Comparison of ENCODE assay signal across 16 cellular contexts in the genomic region with DNA sequence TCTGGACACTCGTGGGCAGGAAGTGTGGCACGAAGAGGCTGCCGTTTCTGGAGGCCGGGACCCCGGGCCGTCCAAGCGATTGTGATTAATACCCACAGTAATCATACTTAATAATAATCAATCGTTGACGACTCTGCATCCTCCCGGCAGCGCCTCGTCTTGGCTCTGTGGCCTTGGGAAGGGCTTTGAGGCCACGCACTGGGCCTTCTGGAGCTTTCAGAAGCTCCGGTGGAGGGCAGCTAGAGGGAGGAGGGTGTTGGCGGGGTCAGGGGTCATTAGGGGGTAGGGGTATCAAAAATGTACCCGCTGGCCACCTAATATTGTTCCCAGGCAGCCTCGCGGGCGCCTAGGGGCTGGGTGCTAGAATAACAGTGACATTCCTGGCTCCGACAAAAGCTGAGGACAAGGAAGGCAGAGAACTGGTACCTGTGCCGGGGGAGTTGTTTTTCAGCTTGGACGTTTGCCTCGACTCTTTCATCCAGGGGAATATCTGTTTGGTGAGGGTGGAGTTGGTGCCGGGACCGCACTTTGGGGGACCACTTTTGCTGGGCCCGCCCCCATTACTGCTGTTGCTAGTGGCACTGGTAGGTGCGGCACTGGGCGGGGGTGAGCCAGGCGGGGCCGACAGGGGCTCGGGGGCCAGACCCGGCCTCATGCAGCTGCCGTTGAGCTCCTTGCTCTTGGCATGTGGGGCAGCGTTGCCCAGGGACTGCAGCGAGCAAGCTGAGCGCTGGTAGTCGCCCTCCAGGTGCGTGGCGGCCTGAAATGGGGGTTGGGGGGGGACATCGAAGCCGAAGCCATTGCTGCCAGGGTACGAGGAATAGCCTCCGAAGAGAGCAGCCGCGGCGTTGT. TPM values are rescaled to one million over a fixed set of nuclear protein-coding genes. Genes with fewer than 3 reads are reported as not detected.
DNase-seq lines count a peak whose midpoint lies in the region; ATAC-seq, FAIRE-seq and TF ChIP-seq lines count a peak whose summit lies in the region.
"Had no signal": no experiment of that assay in that cellular context is flagged by ENCODE, and none has a peak within 500 bp of the region (broad histone marks: within the 10 kb centered on the region; RNA-seq: fewer than 3 reads in every experiment).

No MANE protein-coding gene starts in this region.

- H3K4me1 ChIP-seq in SK-N-SH (ENCODE audit: control insufficient read depth in 1 of 2, insufficient read depth in 2 of 2, low read depth in 1 of 2, low read length in 1 of 2) (no peaks in the 10 kb centered on the region), mammary epithelial cell (ENCODE audit: insufficient read depth, low read length) (peaks cover 22% of the 10 kb centered on the region), lower lobe of right lung (peaks cover 8% of the 10 kb centered on the region), transverse colon (peaks cover 12 to 82% (median 42%) of the 10 kb centered on the region in 4 donors), small intestine (ENCODE audit: control insufficient read depth in 2 of 2, insufficient read depth in 1 of 2, low read depth in 1 of 2, low read length in 1 of 2) (peaks cover 0 to 3% of the 10 kb centered on the region in 2 donors), mesendoderm (ENCODE audit: control insufficient read depth, low read depth, low read length) (peaks cover 3% of the 10 kb centered on the region)

- no peak overlapping the region for H3K4ac ChIP-seq in mesendoderm (ENCODE audit: low read depth, low read length)

- no peak overlapping the region for H2BK120ac ChIP-seq in mesendoderm (ENCODE audit: low read depth, low read length)

- H3K9me3 ChIP-seq in SK-N-SH (no peaks in the 10 kb centered on the region), mammary epithelial cell (replicated peaks; ENCODE audit: insufficient read depth, low read length) (no peaks in the 10 kb centered on the region), lower lobe of right lung (no peaks in the 10 kb centered on the region), transverse colon (no peaks in the 10 kb centered on the region), small intestine (ENCODE audit: control insufficient read depth, low read depth) (no peaks in the 10 kb centered on the region)
- H3K9me3 ChIP-seq: A549, neutrophil had no signal

- no peak for TF ChIP-seq POLR2A in transverse colon (IDR thresholded peaks at IDR 0.05)

- intact Hi-C loops in mammary epithelial cell (cut with micrococcal nuclease): no loop called here
- intact Hi-C loops in lower lobe of right lung (cut with DNase I): no loop called here
- intact Hi-C loops in transverse colon (cut with DNase I; ENCODE audit: low total_unique reads): no loop called here

- no peak overlapping the region for H2BK15ac ChIP-seq in mesendoderm (replicated peaks; ENCODE audit: low read depth)

- H3K27ac ChIP-seq in SK-N-SH (ENCODE audit: low read depth in 2 of 2, low read length in 1 of 2) (no peak overlapping the region), mammary epithelial cell (ENCODE audit: insufficient read depth, low read depth, low read length) (no peak overlapping the region), lower lobe of right lung (peak overlapping the region; percentile 81), transverse colon (peak overlapping the region; percentile 89 to 95 (median 94)), small intestine (ENCODE audit: low read depth in 1 of 2, low read length in 1 of 2) (peak overlapping the region in 1 of 2 donors; percentile 88), mesendoderm (ENCODE audit: low read depth, low read length) (no peak overlapping the region)
- H3K27ac ChIP-seq: neutrophil had no signal

- POLR2A ChIA-PET in SK-N-SH (lab: Yijun Ruan, JAX): no interaction called here

- BruUV-seq in mammary epithelial cell (replicated peaks; lab: Mats Ljungman, UMichigan): no TSS peak

- no peak overlapping the region for H3K23ac ChIP-seq in mesendoderm (ENCODE audit: low read length)

- dilution Hi-C loops in mammary epithelial cell (cut with HindIII; ENCODE audit: low sequenced_read_pairs): no loop called here

- H4K8ac ChIP-seq in mesendoderm (ENCODE audit: low read depth, low read length): no peak overlapping the region

- H4K5ac ChIP-seq in mesendoderm (ENCODE audit: low read length): no peak overlapping the region

- TF ChIP-seq CTCF in SK-N-SH (IDR thresholded peaks at IDR 0.05) (no peak), mammary epithelial cell (conservative IDR thresholded peaks at IDR 0.05 in 1 of 2, IDR thresholded peaks at IDR 0.05 in 1 of 2; ENCODE audit: extremely low read depth in 1 of 2, insufficient read depth in 1 of 2, low read depth in 1 of 2, low read length in 2 of 2) (no peak), lower lobe of right lung (IDR thresholded peaks at IDR 0.05) (no peak), transverse colon (IDR thresholded peaks at IDR 0.05) (no peak)

- in situ Hi-C loops in mammary epithelial cell (cut with MboI; ENCODE audit: low sequenced_read_pairs in 2 of 2) (no loop called here), transverse colon (cut with MboI; ENCODE audit: low pct_ligation_motif_present in 1 of 4, low pct_unique_long_range_greater_than_20kb in 1 of 4, low sequenced_read_pairs in 3 of 4) (no loop called here)

- no peak for TF ChIP-seq EP300 in SK-N-SH (IDR thresholded peaks at IDR 0.05; ENCODE audit: borderline replicate concordance in 1 of 2, low read depth in 1 of 2, low read length in 1 of 2)
- TF ChIP-seq EP300 in transverse colon (IDR thresholded peaks at IDR 0.05; ENCODE audit: low read depth): no peak

- no peak overlapping the region for H3K4me3 ChIP-seq in SK-N-SH (ENCODE audit: low read depth in 2 of 2, low read length in 1 of 2)
- no peak overlapping the region for H3K4me3 ChIP-seq in mammary epithelial cell (replicated peaks in 1 of 3; ENCODE audit: insufficient read depth in 1 of 3, low read depth in 2 of 3, low read length in 3 of 3)
- H3K4me3 ChIP-seq in lower lobe of right lung: peak overlapping the region; percentile 6
- no peak overlapping the region for H3K4me3 ChIP-seq in transverse colon
- H3K4me3 ChIP-seq in small intestine (ENCODE audit: low read depth in 1 of 2, low read length in 2 of 2): no peak overlapping the region
- H3K4me3 ChIP-seq in mesendoderm (ENCODE audit: low read length): no peak overlapping the region
- H3K4me3 ChIP-seq: A549 had no signal

- WGBS in SK-N-SH (ENCODE audit: low lambda C conversion rate): 20% methylated on average over 37 of the region's 46 CpGs
- WGBS in mammary epithelial cell (ENCODE audit: low coverage, missing lambda C conversion rate): 96% methylated on average over 16 of the region's 46 CpGs
- WGBS in transverse colon (ENCODE audit: low coverage in 1 of 2), 2 donors: 66 to 81% methylated on average over 14 to 46 of the region's 46 CpGs
- 43 to 51% (median 51%) methylated on average over 42 to 46 of the region's 46 CpGs for WGBS in small intestine, 3 donors
- WGBS in mesendoderm (ENCODE audit: extremely low coverage, insufficient coverage, low lambda C conversion rate): no CpG with 5 or more reads among the region's 46 CpGs

- H3K56ac ChIP-seq in mesendoderm (ENCODE audit: low read length): no peak overlapping the region

- H3K79me2 ChIP-seq in SK-N-SH (ENCODE audit: insufficient read depth) (no peaks in the 10 kb centered on the region), mammary epithelial cell (ENCODE audit: insufficient read depth, low read length) (peaks cover 17% of the 10 kb centered on the region), mesendoderm (ENCODE audit: control insufficient read depth, insufficient read depth, low read length) (no peaks in the 10 kb centered on the region)

- no peaks in the 10 kb centered on the region for H3K9me2 ChIP-seq in SK-N-SH

- H3K18ac ChIP-seq in mesendoderm (ENCODE audit: low read length): no peak overlapping the region

- H2AK5ac ChIP-seq in mesendoderm (ENCODE audit: low read length): no peak overlapping the region

- no peak overlapping the region for H3K9ac ChIP-seq in SK-N-SH
- no peak overlapping the region for H3K9ac ChIP-seq in mammary epithelial cell (ENCODE audit: insufficient read depth, low read length)
- no peak overlapping the region for H3K9ac ChIP-seq in mesendoderm (ENCODE audit: low read length)

- TF ChIP-seq RAD21 in SK-N-SH (IDR thresholded peaks at IDR 0.05; ENCODE audit: low read length): no peak

- H2AFZ ChIP-seq in SK-N-SH (ENCODE audit: low read depth) (no peak overlapping the region), mammary epithelial cell (ENCODE audit: low read depth, low read length) (no peak overlapping the region)

- DNase-seq in SK-N-SH: no peak
- DNase-seq in mammary epithelial cell: peak; percentile 42
- no peak for DNase-seq in lower lobe of right lung
- no peak for DNase-seq in transverse colon
- DNase-seq in small intestine: no peak
- no peak for DNase-seq in mesendoderm
- DNase-seq: activated CD4-positive, alpha-beta memory T cell treated with anti-CD3 and anti-CD28 coated beads, Interleukin-2, amount 10 ng/mL, durations not matched to agents 7 days and 5 days; effector memory CD8-positive, alpha-beta T cell; NCI-H1694 treated with DMSO at 0.1 percent for 48 hours; SHP77 treated with DMSO at 0.1 percent for 48 hours had no signal

- no peak for ATAC-seq in SK-N-SH treated with all-trans-retinoic acid at 6 μM for 48 hours
- ATAC-seq in lower lobe of right lung: no peak
- no peak for ATAC-seq in HG02623 (IDR thresholded peaks at IDR 0.05; ENCODE audit: unreplicated experiment)
- ATAC-seq: effector memory CD8-positive, alpha-beta T cell had no signal

- H3F3A ChIP-seq in SK-N-SH (replicated peaks; ENCODE audit: insufficient read depth): peaks cover 4% of the 10 kb centered on the region

- no peak overlapping the region for H2BK5ac ChIP-seq in mesendoderm (ENCODE audit: low read length)

- no peak overlapping the region for H3K4me2 ChIP-seq in SK-N-SH
- H3K4me2 ChIP-seq in mammary epithelial cell (ENCODE audit: insufficient read depth, low read depth, low read length): no peak overlapping the region
- no peak overlapping the region for H3K4me2 ChIP-seq in mesendoderm (ENCODE audit: low read length)
- H3K4me2 ChIP-seq: A549 had no signal

- H4K20me1 ChIP-seq in SK-N-SH (ENCODE audit: insufficient read depth) (peaks cover 2% of the 10 kb centered on the region; the same call in 1 of the 2 replicates), mammary epithelial cell (ENCODE audit: insufficient read depth, low read length) (no peaks in the 10 kb centered on the region)

- no peaks in the 10 kb centered on the region for H3K79me1 ChIP-seq in mesendoderm (ENCODE audit: low read length)

- FAIRE-seq in small intestine (lab: Jason Lieb, UNC): no peak
- FAIRE-seq: A549, TTC549 had no signal

- H3K27me3 ChIP-seq in SK-N-SH (ENCODE audit: insufficient read depth) (peaks cover 94% of the 10 kb centered on the region), mammary epithelial cell (ENCODE audit: insufficient read depth, low read length) (no peaks in the 10 kb centered on the region), lower lobe of right lung (ENCODE audit: low read depth) (peaks cover 61% of the 10 kb centered on the region), transverse colon (no peaks in the 10 kb centered on the region), small intestine (ENCODE audit: control insufficient read depth in 2 of 2, insufficient read depth in 2 of 2, low read length in 2 of 2) (peaks cover 0 to 8% of the 10 kb centered on the region in 2 donors), mesendoderm (ENCODE audit: insufficient read depth, low read length, poor library complexity) (peaks cover 73% of the 10 kb centered on the region)

- CTCF ChIA-PET in SK-N-SH (lab: Yijun Ruan, JAX): no interaction called here
- CTCF ChIA-PET in mammary epithelial cell (lab: Charles Lee; ENCODE audit: low non-redundant PET): no interaction called here

- H3K36me3 ChIP-seq in SK-N-SH (replicated peaks in 1 of 2; ENCODE audit: control insufficient read depth in 1 of 2, insufficient read depth in 2 of 2, low read length in 1 of 2) (no peaks in the 10 kb centered on the region), mammary epithelial cell (ENCODE audit: insufficient read depth, low read length) (no peaks in the 10 kb centered on the region), lower lobe of right lung (no peaks in the 10 kb centered on the region), transverse colon (no peaks in the 10 kb centered on the region), small intestine (ENCODE audit: control insufficient read depth in 2 of 2, insufficient read depth in 2 of 2, low read length in 2 of 2) (no peaks in the 10 kb centered on the region), mesendoderm (ENCODE audit: control insufficient read depth, insufficient read depth, low read length) (no peaks in the 10 kb centered on the region)
- H3K36me3 ChIP-seq: neutrophil had no signal

RNA-seq across cellular contexts. Expression of gene HOXB2, which starts 6.9 kb away (rescaled TPM):
- polyA plus RNA-seq in SK-N-SH (2012; rRNA removed) (1.2 and 1.9 TPM in 2 replicates), mammary epithelial cell (6.7 TPM), small intestine (1 to 10 TPM in 2 of 3 donors, under 1 TPM in 1; 0.89 to 9.5 (median 5.1) TPM)
- 0.73 and 1.1 TPM in 2 replicates for polyA plus RNA-seq in SK-N-SH (2012; cell fraction: cytosol; rRNA removed)
- polyA plus RNA-seq in SK-N-SH (2012; cell fraction: nucleus; rRNA removed): 2.6 and 3.2 TPM in 2 replicates
- total RNA-seq in mammary epithelial cell (10 to 100 TPM in 1 of 2 donors, 1 to 10 TPM in 1; 3.3 to 18.9 TPM), lower lobe of right lung (5.6 TPM), transverse colon (10 to 100 TPM in 3 of 4 donors, not detected in 1; 13.5 to 93.9 (median 13.8) TPM)
- 2.8 TPM for polyA minus RNA-seq in mammary epithelial cell
- polyA plus RNA-seq in mesendoderm (2013, experiment 1 of 2): 0.03 TPM
- polyA plus RNA-seq in mesendoderm (2013, experiment 2 of 2): 0.04 TPM

RNA-seq across cellular contexts. Expression of gene HOXB1, which starts 21.0 kb away (rescaled TPM):
- polyA plus RNA-seq in SK-N-SH (2012; rRNA removed) (not detected in 2 replicates), mammary epithelial cell (not detected), small intestine (not detected)
- not detected in 2 replicates for polyA plus RNA-seq in SK-N-SH (2012; cell fraction: cytosol; rRNA removed)
- not detected in 2 replicates for polyA plus RNA-seq in SK-N-SH (2012; cell fraction: nucleus; rRNA removed)
- total RNA-seq in mammary epithelial cell (not detected), lower lobe of right lung (not detected), transverse colon (not detected)
- polyA minus RNA-seq in mammary epithelial cell: not detected
- 0.17 TPM for polyA plus RNA-seq in mesendoderm (2013, experiment 1 of 2)
- polyA plus RNA-seq in mesendoderm (2013, experiment 2 of 2): 0.18 TPM
- total RNA-seq: activated CD4-positive, alpha-beta memory T cell treated with anti-CD3 and anti-CD28 coated beads, Interleukin-2, amount 10 ng/mL, durations not matched to agents 7 days and 5 days; aorta had no signal
- polyA plus RNA-seq: A549 had no signal

RNA-seq across cellular contexts. Expression of gene HOXB4, which starts 26.3 kb away (rescaled TPM):
- polyA plus RNA-seq in SK-N-SH (2012; rRNA removed) (0.03 TPM in 2 replicates), mammary epithelial cell (0.01 TPM), small intestine (1 to 10 TPM in 1 of 3 donors, under 1 TPM in 1, not detected in 1; 0.27 to 3.1 TPM)
- polyA plus RNA-seq in SK-N-SH (2012; cell fraction: cytosol; rRNA removed): 0.03 TPM in 2 replicates
- polyA plus RNA-seq in SK-N-SH (2012; cell fraction: nucleus; rRNA removed): 0.04 and 0.05 TPM in 2 replicates
- total RNA-seq in mammary epithelial cell (under 1 TPM; 0.16 to 0.17 TPM), lower lobe of right lung (5.8 TPM), transverse colon (1 to 10 TPM in 3 of 4 donors, not detected in 1; 1.9 to 4.8 (median 2.0) TPM)
- not detected for polyA minus RNA-seq in mammary epithelial cell
- not detected for polyA plus RNA-seq in mesendoderm (2013, experiment 1 of 2)
- not detected for polyA plus RNA-seq in mesendoderm (2013, experiment 2 of 2)

RNA-seq across cellular contexts. Expression of gene HOXB3, which starts 38.2 kb away (rescaled TPM):
- polyA plus RNA-seq in SK-N-SH (2012; rRNA removed): 0.10 and 0.46 TPM in 2 replicates
- polyA plus RNA-seq in SK-N-SH (2012; cell fraction: cytosol; rRNA removed): 0.16 and 0.17 TPM in 2 replicates
- 0.64 and 1.1 TPM in 2 replicates for polyA plus RNA-seq in SK-N-SH (2012; cell fraction: nucleus; rRNA removed)
- total RNA-seq in mammary epithelial cell: 1 to 10 TPM; 1.5 to 5.2 TPM
- 2.6 TPM for polyA plus RNA-seq in mammary epithelial cell
- polyA minus RNA-seq in mammary epithelial cell: 0.67 TPM
- 11.3 TPM for total RNA-seq in lower lobe of right lung
- 10 to 100 TPM; 25.7 to 57.1 (median 34.9) TPM for total RNA-seq in transverse colon
- 1 to 10 TPM in 2 of 3 donors, not detected in 1; 1.4 to 5.7 TPM for polyA plus RNA-seq in small intestine
- polyA plus RNA-seq in mesendoderm (2013, experiment 1 of 2): 0.03 TPM
- not detected for polyA plus RNA-seq in mesendoderm (2013, experiment 2 of 2)

RNA-seq across cellular contexts. Expression of gene HOXB5, which starts 41.8 kb away (rescaled TPM):
- polyA plus RNA-seq in SK-N-SH (2012; rRNA removed) (not detected in 2 replicates), mammary epithelial cell (not detected), small intestine (1 to 10 TPM in 1 of 3 donors, not detected in 2; 5.8 TPM)
- polyA plus RNA-seq in SK-N-SH (2012; cell fraction: cytosol; rRNA removed): 0.01 TPM in 1 of 2 replicates, not detected in the other
- polyA plus RNA-seq in SK-N-SH (2012; cell fraction: nucleus; rRNA removed): not detected in 2 replicates
- total RNA-seq in mammary epithelial cell (not detected), lower lobe of right lung (3.9 TPM), transverse colon (10 to 100 TPM; 10.5 to 35.4 (median 18.7) TPM)
- polyA minus RNA-seq in mammary epithelial cell: not detected
- not detected for polyA plus RNA-seq in mesendoderm (2013, experiment 1 of 2)
- not detected for polyA plus RNA-seq in mesendoderm (2013, experiment 2 of 2)

Comparison
In these comparisons a context has a peak if more than half of its experiments do, and no peak if none do; other contexts are left out.
1. H3K27ac ChIP-seq: peak in lower lobe of right lung (single experiment) and transverse colon (4 of 4); none in SK-N-SH (0 of 2), mammary epithelial cell (single experiment) and mesendoderm (single experiment).